Comparison of ENCODE assay signal across 11 cellular contexts in genomic region chr17:73142763-73143395, GRCh38. TPM values are rescaled to one million over a fixed set of nuclear protein-coding genes. Genes with fewer than 3 reads are reported as not detected.
DNase-seq lines count a peak whose midpoint lies in the region; ATAC-seq and TF ChIP-seq lines count a peak whose summit lies in the region.
"Had no signal": no experiment of that assay in that cellular context is flagged by ENCODE, and none has a peak within 500 bp of the region (broad histone marks: within the 10 kb centered on the region; RNA-seq: fewer than 3 reads in every experiment).

No MANE protein-coding gene starts in this region.

- H3K27ac ChIP-seq in PC-9, result no peak overlapping the region
- H3K27ac ChIP-seq: SJCRH30 had no signal

- intact Hi-C loops in activated CD4-positive, alpha-beta memory T cell treated with anti-CD3 and anti-CD28 coated beads for 36 hours (cut with micrococcal nuclease), result no loop called here
- intact Hi-C loops in PC-9 (cut with micrococcal nuclease; ENCODE audit: unreplicated experiment), result no loop called here

- no peaks in the 10 kb centered on the region for H3K9me3 ChIP-seq in PC-9 (ENCODE audit: insufficient read depth, low read depth)
- H3K9me3 ChIP-seq: SJCRH30 had no signal

- H3K4me1 ChIP-seq in PC-9 (replicated peaks; ENCODE audit: insufficient read depth), result no peaks in the 10 kb centered on the region
- H3K4me1 ChIP-seq: SJCRH30 had no signal

- peak overlapping the region; percentile 4 for H3K27ac Mint-ChIP-seq in activated CD4-positive, alpha-beta memory T cell treated with anti-CD3 and anti-CD28 coated beads for 36 hours
- H3K27ac Mint-ChIP-seq: mesothelial cell of epicardium had no signal

- DNase-seq in CMK (ENCODE audit: low read depth), result peak; percentile 72
- peak; percentile 69 for DNase-seq in LHCN-M2 (ENCODE audit: low read depth)
- DNase-seq in activated CD4-positive, alpha-beta memory T cell treated with anti-CD3 and anti-CD28 coated beads for 36 hours, result peak; percentile 53
- DNase-seq in kidney tubule cell (ENCODE audit: low spot score), result peak; percentile 53
- DNase-seq in NCI-H774 (lab: John Stamatoyannopoulos, UW), result no peak
- DNase-seq in PC-9, result no peak
- DNase-seq: erythroblast had no signal

- peaks cover 4% of the 10 kb centered on the region for H3K27me3 Mint-ChIP-seq in activated CD4-positive, alpha-beta memory T cell treated with anti-CD3 and anti-CD28 coated beads for 36 hours

- POLR2A ChIA-PET in activated CD4-positive, alpha-beta memory T cell treated with anti-CD3 and anti-CD28 coated beads for 36 hours (lab: Charles Lee), result no interaction called here
- POLR2A ChIA-PET in PC-9 (lab: Charles Lee; ENCODE audit: unreplicated experiment), result no interaction called here

- no TSS peak for BruUV-seq in PC-9 (replicated peaks; lab: Mats Ljungman, UMichigan)

- no peaks in the 10 kb centered on the region for H3F3A ChIP-seq in PC-9 (ENCODE audit: insufficient read depth, low read depth)

- no peaks in the 10 kb centered on the region for H3K9me2 ChIP-seq in PC-9 (ENCODE audit: insufficient read depth)

- no peak overlapping the region for H3K4me3 ChIP-seq in PC-9
- H3K4me3 ChIP-seq: SJCRH30 had no signal

- no peaks in the 10 kb centered on the region for H4K20me1 ChIP-seq in PC-9 (ENCODE audit: insufficient read depth)

- H3K27me3 ChIP-seq in PC-9 (ENCODE audit: insufficient read depth, low read depth), result no peaks in the 10 kb centered on the region

- no peak overlapping the region for H3K4me2 ChIP-seq in PC-9

- no peak overlapping the region for H3K4me3 Mint-ChIP-seq in activated CD4-positive, alpha-beta memory T cell treated with anti-CD3 and anti-CD28 coated beads for 36 hours
- H3K4me3 Mint-ChIP-seq: mesothelial cell of epicardium had no signal

- no peak overlapping the region for H2AFZ ChIP-seq in PC-9

- no peaks in the 10 kb centered on the region for H3K36me3 ChIP-seq in PC-9 (ENCODE audit: low read depth)
- H3K36me3 ChIP-seq: SJCRH30 had no signal

- H3K79me2 ChIP-seq in PC-9 (ENCODE audit: low read depth), result no peaks in the 10 kb centered on the region

- H3K9me3 Mint-ChIP-seq in activated CD4-positive, alpha-beta memory T cell treated with anti-CD3 and anti-CD28 coated beads for 36 hours, result peaks cover 23% of the 10 kb centered on the region

- CTCF ChIA-PET in activated CD4-positive, alpha-beta memory T cell treated with anti-CD3 and anti-CD28 coated beads for 36 hours (lab: Charles Lee), result interaction anchor here (0.7 to 2.6 kb wide), 5 partner anchors 9 to 417 kb away, joined by 3 to 9 read pairs (median 5); no protein-coding TSS in a partner anchor
- CTCF ChIA-PET in PC-9 (lab: Charles Lee), result interaction anchor here (0.6 kb wide), 1 partner anchor 16 kb away, joined by 3 read pairs; no protein-coding TSS in a partner anchor

- H3K36me3 Mint-ChIP-seq in activated CD4-positive, alpha-beta memory T cell treated with anti-CD3 and anti-CD28 coated beads for 36 hours, result peaks cover 4% of the 10 kb centered on the region
- H3K36me3 Mint-ChIP-seq: mesothelial cell of epicardium had no signal

- TF ChIP-seq CTCF in PC-9 (conservative IDR thresholded peaks at IDR 0.05), result no peak

- peaks cover 14% of the 10 kb centered on the region for H3K4me1 Mint-ChIP-seq in activated CD4-positive, alpha-beta memory T cell treated with anti-CD3 and anti-CD28 coated beads for 36 hours (ENCODE audit: low read depth)
- H3K4me1 Mint-ChIP-seq: mesothelial cell of epicardium had no signal

- ATAC-seq in HG02623 (IDR thresholded peaks at IDR 0.05; ENCODE audit: unreplicated experiment) (no peak), HG02870 (IDR thresholded peaks at IDR 0.05; ENCODE audit: unreplicated experiment) (no peak)

RNA-seq across cellular contexts. Expression of gene SSTR2, which starts 21.9 kb away (rescaled TPM):
- total RNA-seq in LHCN-M2 (2014; rRNA removed), result under 0.01 TPM in 1 of 2 replicates, not detected in the other
- 0.02 TPM for polyA plus RNA-seq in LHCN-M2 (2012)
- total RNA-seq in activated CD4-positive, alpha-beta memory T cell treated with anti-CD3 and anti-CD28 coated beads for 36 hours, result under 1 TPM; 0.05 to 0.24 TPM
- not detected in 2 replicates for total RNA-seq in PC-9 (2021)

RNA-seq across cellular contexts. Expression of gene COG1, which starts 50.0 kb away (rescaled TPM):
- total RNA-seq in LHCN-M2 (2014; rRNA removed), result 21.7 and 25.3 TPM in 2 replicates
- 34.4 TPM for polyA plus RNA-seq in LHCN-M2 (2012)
- 10 to 100 TPM; 29.8 to 30.6 TPM for total RNA-seq in activated CD4-positive, alpha-beta memory T cell treated with anti-CD3 and anti-CD28 coated beads for 36 hours
- total RNA-seq in PC-9 (2021), result 24.8 and 25.6 TPM in 2 replicates

RNA-seq across cellular contexts. Expression of gene SLC39A11, which starts 50.4 kb away (rescaled TPM):
- 8.6 and 16.7 TPM in 2 replicates for total RNA-seq in LHCN-M2 (2014; rRNA removed)
- polyA plus RNA-seq in LHCN-M2 (2012), result 9.2 TPM
- 10 to 100 TPM; 14.9 to 15.2 TPM for total RNA-seq in activated CD4-positive, alpha-beta memory T cell treated with anti-CD3 and anti-CD28 coated beads for 36 hours
- total RNA-seq in PC-9 (2021), result 57.1 and 84.3 TPM in 2 replicates

Comparison
In these comparisons a context has a peak if more than half of its experiments do, and no peak if none do; other contexts are left out.
1. DNase-seq: peak in CMK (single experiment), LHCN-M2 (single experiment), activated CD4-positive, alpha-beta memory T cell treated with anti-CD3 and anti-CD28 coated beads for 36 hours (single experiment) and kidney tubule cell (single experiment); none in NCI-H774 (single experiment) and PC-9 (0 of 2).